In genomic region chr7:12570148-12570528, GRCh38 we compare ENCODE assay signal across 8 cellular contexts. TPM values are rescaled to one million over a fixed set of nuclear protein-coding genes. Genes with fewer than 3 reads are reported as not detected.
DNase-seq lines count a peak whose midpoint lies in the region; ATAC-seq and TF ChIP-seq lines count a peak whose summit lies in the region.

No MANE protein-coding gene starts in this region.

- CTCF ChIA-PET in activated CD4-positive, alpha-beta memory T cell treated with anti-CD3 and anti-CD28 coated beads, Interleukin-2, amount 10 ng/mL, durations not matched to agents 7 days and 5 days (lab: Charles Lee): interaction anchor here (0.6 to 0.9 kb wide), 2 partner anchors 20 to 105 kb away, joined by 3 read pairs; no protein-coding TSS in a partner anchor

- no peaks in the 10 kb centered on the region for H3K9me3 Mint-ChIP-seq in activated CD4-positive, alpha-beta memory T cell treated with anti-CD3 and anti-CD28 coated beads, Interleukin-2, amount 10 ng/mL, durations not matched to agents 7 days and 5 days

- no peaks in the 10 kb centered on the region for H3K36me3 Mint-ChIP-seq in activated CD4-positive, alpha-beta memory T cell treated with anti-CD3 and anti-CD28 coated beads, Interleukin-2, amount 10 ng/mL, durations not matched to agents 7 days and 5 days (ENCODE audit: low read depth)

- POLR2A ChIA-PET in activated CD4-positive, alpha-beta memory T cell treated with anti-CD3 and anti-CD28 coated beads, Interleukin-2, amount 10 ng/mL, durations not matched to agents 7 days and 5 days (lab: Charles Lee): no interaction called here

- in situ Hi-C loops in G401 (cut with HindIII; ENCODE audit: low sequenced_read_pairs): no loop called here

- no peak overlapping the region for H3K27ac ChIP-seq in iPS-18a (ENCODE audit: low read length)
- H3K27ac ChIP-seq in spleen: no peak overlapping the region

- peaks cover 38% of the 10 kb centered on the region for H3K27me3 Mint-ChIP-seq in activated CD4-positive, alpha-beta memory T cell treated with anti-CD3 and anti-CD28 coated beads, Interleukin-2, amount 10 ng/mL, durations not matched to agents 7 days and 5 days

- H3K36me3 ChIP-seq in iPS-18a (ENCODE audit: control insufficient read depth, low read depth, low read length): no peaks in the 10 kb centered on the region
- no peaks in the 10 kb centered on the region for H3K36me3 ChIP-seq in spleen

- no peaks in the 10 kb centered on the region for H3K9me3 ChIP-seq in iPS-18a (ENCODE audit: control insufficient read depth, low read depth, low read length)
- H3K9me3 ChIP-seq in spleen: no peaks in the 10 kb centered on the region

- intact Hi-C loops in spleen (cut with DNase I; ENCODE audit: low total_unique reads): no loop called here

- peak overlapping the region; percentile 7 for H3K9ac ChIP-seq in iPS-18a (ENCODE audit: low read length)

- peaks cover 31% of the 10 kb centered on the region for H3K4me1 Mint-ChIP-seq in activated CD4-positive, alpha-beta memory T cell treated with anti-CD3 and anti-CD28 coated beads, Interleukin-2, amount 10 ng/mL, durations not matched to agents 7 days and 5 days

- H3K4me3 ChIP-seq in iPS-18a (ENCODE audit: low read length): peak overlapping the region; percentile 72
- peak overlapping the region in 7 of 8 donors; percentile 14 to 67 (median 32) for H3K4me3 ChIP-seq in spleen

- no peak for TF ChIP-seq POLR2A in spleen (IDR thresholded peaks at IDR 0.05)

- WGBS in spleen, 5 donors: 3 to 9% (median 7%) methylated on average over 10 of the region's 10 CpGs

- ATAC-seq in HG03439 (IDR thresholded peaks at IDR 0.05; ENCODE audit: unreplicated experiment): peak; percentile 8
- no peak for ATAC-seq in GM21786 (IDR thresholded peaks at IDR 0.05; ENCODE audit: unreplicated experiment)

- H3K27ac Mint-ChIP-seq in activated CD4-positive, alpha-beta memory T cell treated with anti-CD3 and anti-CD28 coated beads, Interleukin-2, amount 10 ng/mL, durations not matched to agents 7 days and 5 days: no peak overlapping the region

- peaks cover 6% of the 10 kb centered on the region for H3K4me1 ChIP-seq in iPS-18a (ENCODE audit: control insufficient read depth, low read depth, low read length)
- peaks cover 10 to 20% (median 17%) of the 10 kb centered on the region in 6 donors for H3K4me1 ChIP-seq in spleen

- H3K27me3 ChIP-seq in iPS-18a (ENCODE audit: control insufficient read depth, insufficient read depth, low read length) (peaks cover 46% of the 10 kb centered on the region), spleen (replicated peaks in 1 of 7) (peaks cover 0 to 42% (median 24%) of the 10 kb centered on the region in 7 donors)

- DNase-seq in ELR (ENCODE audit: low read depth): peak; percentile 36
- DNase-seq in activated CD4-positive, alpha-beta memory T cell treated with anti-CD3 and anti-CD28 coated beads, Interleukin-2, amount 10 ng/mL, durations not matched to agents 7 days and 5 days: no peak
- no peak for DNase-seq in spleen
- no peak for DNase-seq in dermis blood vessel endothelial cell
- no peak for DNase-seq in G401 (ENCODE audit: low spot score)

- peak overlapping the region; percentile 71 for H3K4me3 Mint-ChIP-seq in activated CD4-positive, alpha-beta memory T cell treated with anti-CD3 and anti-CD28 coated beads, Interleukin-2, amount 10 ng/mL, durations not matched to agents 7 days and 5 days

- TF ChIP-seq CTCF in spleen (IDR thresholded peaks at IDR 0.05 in 8 of 11, conservative IDR thresholded peaks at IDR 0.05 in 3 of 11): no peak

RNA-seq across cellular contexts. Expression of gene SCIN, which starts 0.4 kb away (rescaled TPM):
- under 1 TPM in 1 of 2 experiments, not detected in 1; 0.23 TPM for total RNA-seq in activated CD4-positive, alpha-beta memory T cell treated with anti-CD3 and anti-CD28 coated beads, Interleukin-2, amount 10 ng/mL, durations not matched to agents 7 days and 5 days
- total RNA-seq in spleen (1 to 10 TPM in 1 of 7 donors, under 1 TPM in 5, not detected in 1; 0.07 to 1.4 (median 0.30) TPM), dermis blood vessel endothelial cell (0.17 and 2.6 TPM in 2 replicates)
- under 1 TPM; 0.11 to 0.42 (median 0.15) TPM for polyA plus RNA-seq in spleen
- not detected in 2 replicates for total RNA-seq in G401 (2014; rRNA removed; shearing (Covaris generic))
